23 cellular contexts compared by ENCODE assay signal in genomic region chr5:140545606-140546005, GRCh38. TPM values are rescaled to one million over a fixed set of nuclear protein-coding genes. Genes with fewer than 3 reads are reported as not detected.
DNase-seq lines count a peak whose midpoint lies in the region; ATAC-seq and TF ChIP-seq lines count a peak whose summit lies in the region.
"Had no signal": no experiment of that assay in that cellular context is flagged by ENCODE, and none has a peak within 500 bp of the region (broad histone marks: within the 10 kb centered on the region; RNA-seq: fewer than 3 reads in every experiment).

No MANE protein-coding gene starts in this region.

- no peaks in the 10 kb centered on the region for H3K9me3 Mint-ChIP-seq in CD4-positive, CD25-positive, alpha-beta regulatory T cell
- H3K9me3 Mint-ChIP-seq in naive B cell: no peaks in the 10 kb centered on the region

- no TSS peak for BruUV-seq in PC-3 (replicated peaks; lab: Mats Ljungman, UMichigan)

- no peaks in the 10 kb centered on the region for H3K79me2 ChIP-seq in PC-3 (ENCODE audit: low read length)

- H3F3A ChIP-seq in PC-3 (ENCODE audit: low read length, unreplicated experiment): no peaks in the 10 kb centered on the region

- TF ChIP-seq CTCF in 22Rv1 (IDR thresholded peaks at IDR 0.05) (no peak), PC-3 (conservative IDR thresholded peaks at IDR 0.05; ENCODE audit: low read depth, low read length) (no peak)

- H3K36me3 Mint-ChIP-seq in CD4-positive, CD25-positive, alpha-beta regulatory T cell: peaks cover 33% of the 10 kb centered on the region
- H3K36me3 Mint-ChIP-seq in T-helper 17 cell (ENCODE audit: low read depth): peaks cover 10% of the 10 kb centered on the region
- peaks cover 17 to 19% of the 10 kb centered on the region in 2 donors for H3K36me3 Mint-ChIP-seq in naive B cell

- no peak overlapping the region for H3K9ac ChIP-seq in PC-3 (ENCODE audit: low read length)
- H3K9ac ChIP-seq: SK-N-SH had no signal

- peaks cover 40% of the 10 kb centered on the region for H3K36me3 ChIP-seq in CD4-positive, CD25-positive, alpha-beta regulatory T cell (ENCODE audit: control insufficient read depth, insufficient read depth, low read length)
- peaks cover 28% of the 10 kb centered on the region for H3K36me3 ChIP-seq in PC-3 (ENCODE audit: low read depth, low read length)

- H3K9me2 ChIP-seq in PC-3 (replicated peaks; ENCODE audit: low read length): no peaks in the 10 kb centered on the region
- H3K9me2 ChIP-seq: SK-N-SH had no signal

- H3K27me3 ChIP-seq in CD4-positive, CD25-positive, alpha-beta regulatory T cell (ENCODE audit: control insufficient read depth, insufficient read depth, low read length): no peaks in the 10 kb centered on the region
- H3K27me3 ChIP-seq in PC-3 (ENCODE audit: low read length): no peaks in the 10 kb centered on the region

- H3K9me3 ChIP-seq in CD4-positive, CD25-positive, alpha-beta regulatory T cell (ENCODE audit: control insufficient read depth in 2 of 2, low read length in 2 of 2): no peaks in the 10 kb centered on the region
- H3K9me3 ChIP-seq in T-helper 17 cell (ENCODE audit: control insufficient read depth, low read length, poor library complexity, severe bottlenecking) (no peaks in the 10 kb centered on the region), PC-3 (ENCODE audit: low read length) (no peaks in the 10 kb centered on the region)
- H3K9me3 ChIP-seq: SK-N-SH had no signal

- no peak overlapping the region for H3K4me2 ChIP-seq in PC-3 (ENCODE audit: low read length)
- H3K4me2 ChIP-seq: SK-N-SH had no signal

- peak overlapping the region in 2 of 4 donors; percentile 38 to 77 for H3K4me3 Mint-ChIP-seq in CD4-positive, CD25-positive, alpha-beta regulatory T cell
- no peak overlapping the region for H3K4me3 Mint-ChIP-seq in T-helper 17 cell
- H3K4me3 Mint-ChIP-seq in naive B cell: peak overlapping the region in 2 of 8 donors; percentile 28 to 36

- CTCF ChIA-PET in PC-3 (lab: Charles Lee): no interaction called here

- H3K4me1 Mint-ChIP-seq in CD4-positive, CD25-positive, alpha-beta regulatory T cell: peaks cover 12 to 35% (median 22%) of the 10 kb centered on the region in 4 donors
- peaks cover 30% of the 10 kb centered on the region for H3K4me1 Mint-ChIP-seq in T-helper 17 cell
- H3K4me1 Mint-ChIP-seq in naive B cell: peaks cover 24 to 34% (median 24%) of the 10 kb centered on the region in 3 donors

- intact Hi-C loops in PC-3 (cut with micrococcal nuclease): loop anchor here (10.0 kb wide), 1 partner anchor 169 kb away; no protein-coding TSS in a partner anchor

- H3K4me3 ChIP-seq in CD4-positive, CD25-positive, alpha-beta regulatory T cell (ENCODE audit: low read depth, low read length): no peak overlapping the region
- no peak overlapping the region for H3K4me3 ChIP-seq in PC-3 (ENCODE audit: low read length)

- H3K27me3 Mint-ChIP-seq in CD4-positive, CD25-positive, alpha-beta regulatory T cell: no peaks in the 10 kb centered on the region
- no peaks in the 10 kb centered on the region for H3K27me3 Mint-ChIP-seq in T-helper 17 cell
- H3K27me3 Mint-ChIP-seq in naive B cell: no peaks in the 10 kb centered on the region

- POLR2A ChIA-PET in PC-3 (lab: Charles Lee; ENCODE audit: unreplicated experiment): interaction anchor here (0.7 kb wide), 1 partner anchor 128 kb away, joined by 12 read pairs; the partner anchor contains the start of gene DND1

- H3K4me1 ChIP-seq in CD4-positive, CD25-positive, alpha-beta regulatory T cell (ENCODE audit: control insufficient read depth, insufficient read depth, low read length, poor library complexity, severe bottlenecking): peaks cover 25% of the 10 kb centered on the region
- H3K4me1 ChIP-seq in PC-3 (ENCODE audit: insufficient read depth, low read length): peaks cover 15% of the 10 kb centered on the region

- H3K27ac ChIP-seq in 22Rv1: peak overlapping the region; percentile 89
- H3K27ac ChIP-seq in CD4-positive, CD25-positive, alpha-beta regulatory T cell (ENCODE audit: insufficient read depth, low read length, poor library complexity, severe bottlenecking): no peak overlapping the region
- H3K27ac ChIP-seq in PC-3 (ENCODE audit: low read length): no peak overlapping the region

- ATAC-seq in CD4-positive, CD25-positive, alpha-beta regulatory T cell (ENCODE audit: low read depth in 2 of 2): no peak
- ATAC-seq in T-helper 17 cell: no peak
- no peak for ATAC-seq in naive B cell (ENCODE audit: low read depth in 2 of 2)
- ATAC-seq in GM19324 (IDR thresholded peaks at IDR 0.05; ENCODE audit: low FRiP score, unreplicated experiment): no peak
- ATAC-seq in PC-3: no peak
- ATAC-seq in GM21423 (IDR thresholded peaks at IDR 0.05; ENCODE audit: unreplicated experiment): no peak
- ATAC-seq: Panc1 had no signal

- no peaks in the 10 kb centered on the region for H4K20me1 ChIP-seq in PC-3 (ENCODE audit: low read length)

- no peak for DNase-seq in CD4-positive, CD25-positive, alpha-beta regulatory T cell
- no peak for DNase-seq in T-helper 17 cell
- DNase-seq in naive B cell: no peak
- DNase-seq in stimulated activated CD4-positive, alpha-beta T cell treated with anti-CD3 and anti-CD28 coated beads, Interleukin-4, amount 100 ng/mL, for 24 hours: no peak
- DNase-seq in PC-3: no peak
- DNase-seq: ACHN; COR-L47; DMS153; H7; KBM-7; NCI-H1092; NCI-H1694; NCI-H2107; NCI-H226; NCI-H526 treated with DMSO at 0.1 percent for 48 hours; NK-92 treated with Interleukin-12 subunit alpha and Interleukin-12 subunit beta, amount 100 ng/mL, for 24 hours; Right ventricle myocardium superior; SK-N-SH had no signal

- no peak overlapping the region for H2AFZ ChIP-seq in PC-3 (ENCODE audit: low read length)

- H3K27ac Mint-ChIP-seq in CD4-positive, CD25-positive, alpha-beta regulatory T cell: peak overlapping the region; percentile 38 to 97 (median 97)
- H3K27ac Mint-ChIP-seq in T-helper 17 cell (peak overlapping the region; percentile 95), naive B cell (peak overlapping the region in 5 of 6 donors; percentile 15 to 96 (median 62))

RNA-seq across cellular contexts. Expression of gene EIF4EBP3, which starts 1.9 kb away (rescaled TPM):
- total RNA-seq in CD4-positive, CD25-positive, alpha-beta regulatory T cell: 11.8 TPM
- 10 to 100 TPM; 28.4 to 44.7 (median 40.5) TPM for polyA plus RNA-seq in CD4-positive, CD25-positive, alpha-beta regulatory T cell
- total RNA-seq in T-helper 17 cell (10 to 100 TPM in 1 of 2 donors, 1 to 10 TPM in 1; 9.1 to 14.0 TPM), PC-3 (2014; rRNA removed) (not detected in 2 replicates)
- 10 to 100 TPM; 44.5 to 90.3 (median 63.1) TPM for polyA plus RNA-seq in naive B cell (ENCODE audit: low read depth in 6 of 6)
- total RNA-seq: HT1080 had no signal

RNA-seq across cellular contexts. Expression of gene SRA1, which starts 11.7 kb away (rescaled TPM):
- 38.9 TPM for total RNA-seq in CD4-positive, CD25-positive, alpha-beta regulatory T cell
- polyA plus RNA-seq in CD4-positive, CD25-positive, alpha-beta regulatory T cell: 10 to 100 TPM; 36.6 to 44.3 (median 38.4) TPM
- 10 to 100 TPM; 29.9 to 33.2 TPM for total RNA-seq in T-helper 17 cell
- 10 to 100 TPM; 26.2 to 47.0 (median 31.7) TPM for polyA plus RNA-seq in naive B cell (ENCODE audit: low read depth in 6 of 6)
- 48.6 and 55.8 TPM in 2 replicates for total RNA-seq in PC-3 (2014; rRNA removed)

RNA-seq across cellular contexts. Expression of gene APBB3, which starts 18.8 kb away (rescaled TPM):
- total RNA-seq in CD4-positive, CD25-positive, alpha-beta regulatory T cell: 50.8 TPM
- 1 to 10 TPM; 3.4 to 5.2 (median 4.0) TPM for polyA plus RNA-seq in CD4-positive, CD25-positive, alpha-beta regulatory T cell
- total RNA-seq in T-helper 17 cell: 10 to 100 TPM; 47.5 to 59.0 TPM
- 1 to 10 TPM in 5 of 6 donors, not detected in 1; 6.3 to 9.0 (median 7.9) TPM for polyA plus RNA-seq in naive B cell (ENCODE audit: low read depth in 6 of 6)
- total RNA-seq in PC-3 (2014; rRNA removed): 11.4 and 13.6 TPM in 2 replicates

RNA-seq across cellular contexts. Expression of gene SLC35A4, which starts 19.0 kb away (rescaled TPM):
- total RNA-seq in CD4-positive, CD25-positive, alpha-beta regulatory T cell: 35.0 TPM
- 10 to 100 TPM; 69.3 to 89.5 (median 78.0) TPM for polyA plus RNA-seq in CD4-positive, CD25-positive, alpha-beta regulatory T cell
- total RNA-seq in T-helper 17 cell: 10 to 100 TPM; 43.2 to 45.0 TPM
- 100 to 1,000 TPM in 1 of 6 donors, 10 to 100 TPM in 5; 66.8 to 107 (median 74.6) TPM for polyA plus RNA-seq in naive B cell (ENCODE audit: low read depth in 6 of 6)
- total RNA-seq in PC-3 (2014; rRNA removed): 25.0 and 29.1 TPM in 2 replicates
